In genomic region chr12:50201987-50202521, GRCh38 we compare ENCODE assay signal across 9 cellular contexts. TPM values are rescaled to one million over a fixed set of nuclear protein-coding genes. Genes with fewer than 3 reads are reported as not detected.
DNase-seq lines count a peak whose midpoint lies in the region; ATAC-seq, FAIRE-seq and TF ChIP-seq lines count a peak whose summit lies in the region.
"Had no signal": no experiment of that assay in that cellular context is flagged by ENCODE, and none has a peak within 500 bp of the region (broad histone marks: within the 10 kb centered on the region; RNA-seq: fewer than 3 reads in every experiment).

No MANE protein-coding gene starts in this region.

- no peak overlapping the region for H3K27ac Mint-ChIP-seq in CD8-positive, alpha-beta T cell

- no peaks in the 10 kb centered on the region for H3K27me3 ChIP-seq in adipocyte (replicated peaks; ENCODE audit: control insufficient read depth, insufficient read depth, low read length)
- H3K27me3 ChIP-seq in CD8-positive, alpha-beta T cell (ENCODE audit: insufficient read depth, low read length) = no peaks in the 10 kb centered on the region

- peak in 2 of 3 experiments; percentile 38 to 80 for DNase-seq in NCI-H1417 (lab: John Stamatoyannopoulos, UW)
- DNase-seq in NCI-H1417 treated with DMSO at 0.1 percent for 48 hours (lab: John Stamatoyannopoulos, UW) = no peak
- DNase-seq in adipocyte (ENCODE audit: low read depth) = peak; percentile 65
- DNase-seq in kidney = no peak
- DNase-seq in urothelium cell line (ENCODE audit: low spot score) = peak; percentile 67
- no peak for DNase-seq in OCI-M1 (lab: John Stamatoyannopoulos, UW)
- DNase-seq in posterior vena cava (ENCODE audit: low spot score) = no peak
- no peak for DNase-seq in CD8-positive, alpha-beta T cell
- DNase-seq: NCI-H345 had no signal

- POLR2A ChIA-PET in CD8-positive, alpha-beta T cell (lab: Charles Lee) = no interaction called here

- H3K36me3 Mint-ChIP-seq in CD8-positive, alpha-beta T cell = peaks cover 69% of the 10 kb centered on the region

- no peak overlapping the region for H3K9ac ChIP-seq in adipocyte (ENCODE audit: low read length)
- H3K9ac ChIP-seq in kidney (ENCODE audit: low read length in 2 of 2) = no peak overlapping the region

- CTCF ChIA-PET in CD8-positive, alpha-beta T cell (lab: Charles Lee) = no interaction called here

- intact Hi-C loops in kidney (cut with DNase I) (no loop called here), posterior vena cava (cut with DNase I) (no loop called here)
- intact Hi-C loops in CD8-positive, alpha-beta T cell (cut with DNase I, micrococcal nuclease) = no loop called here

- no peak for TF ChIP-seq CTCF in kidney (IDR thresholded peaks at IDR 0.05; ENCODE audit: borderline replicate concordance, extremely low read depth, insufficient read depth)
- TF ChIP-seq CTCF in CD8-positive, alpha-beta T cell (IDR thresholded peaks at IDR 0.05) = no peak

- no peaks in the 10 kb centered on the region for H3K27me3 Mint-ChIP-seq in CD8-positive, alpha-beta T cell (ENCODE audit: low read depth)

- H3K4me3 Mint-ChIP-seq in CD8-positive, alpha-beta T cell = no peak overlapping the region

- H3K4me3 ChIP-seq in adipocyte (ENCODE audit: low read length) (no peak overlapping the region), kidney (ENCODE audit: low read length in 2 of 2) (peak overlapping the region in 1 of 2 donors; percentile 40)
- H3K4me3 ChIP-seq in CD8-positive, alpha-beta T cell (ENCODE audit: low read depth, low read length) = no peak overlapping the region

- H3K27ac ChIP-seq in kidney (ENCODE audit: low read depth in 2 of 2, low read length in 2 of 2) = peak overlapping the region; percentile 66 to 78
- no peak overlapping the region for H3K27ac ChIP-seq in CD8-positive, alpha-beta T cell (ENCODE audit: low read depth, low read length)

- H3K9me3 Mint-ChIP-seq in CD8-positive, alpha-beta T cell = no peaks in the 10 kb centered on the region

- no peak for ATAC-seq in CD8-positive, alpha-beta T cell

- H3K9me3 ChIP-seq in adipocyte (ENCODE audit: control insufficient read depth, low read length) (no peaks in the 10 kb centered on the region), kidney (ENCODE audit: control insufficient read depth in 1 of 2, low read length in 2 of 2) (no peaks in the 10 kb centered on the region)
- H3K9me3 ChIP-seq in CD8-positive, alpha-beta T cell (ENCODE audit: low read length) = no peaks in the 10 kb centered on the region

- no peaks in the 10 kb centered on the region for H3K4me1 Mint-ChIP-seq in CD8-positive, alpha-beta T cell (ENCODE audit: low read depth)

- no peak for FAIRE-seq in kidney (lab: Jason Lieb, UNC)
- FAIRE-seq in urothelium cell line (lab: Jason Lieb, UNC) = no peak

- peaks cover 21% of the 10 kb centered on the region for H3K4me1 ChIP-seq in adipocyte (ENCODE audit: control insufficient read depth, insufficient read depth, low read length)
- peaks cover 0 to 8% of the 10 kb centered on the region in 2 donors for H3K4me1 ChIP-seq in kidney (ENCODE audit: control insufficient read depth in 1 of 2, insufficient read depth in 1 of 2, low read depth in 1 of 2, low read length in 2 of 2)
- H3K4me1 ChIP-seq in CD8-positive, alpha-beta T cell (ENCODE audit: insufficient read depth, low read length) = no peaks in the 10 kb centered on the region

- H3K36me3 ChIP-seq in adipocyte (ENCODE audit: control insufficient read depth, insufficient read depth, low read length, severe bottlenecking) (peaks cover 98% of the 10 kb centered on the region), kidney (ENCODE audit: control insufficient read depth in 1 of 2, insufficient read depth in 2 of 2, low read length in 2 of 2) (peaks cover 11 to 22% of the 10 kb centered on the region in 2 donors)
- peaks cover 29% of the 10 kb centered on the region for H3K36me3 ChIP-seq in CD8-positive, alpha-beta T cell (ENCODE audit: insufficient read depth, low read length)

RNA-seq across cellular contexts. Expression of gene CERS5, which starts 34.9 kb away (rescaled TPM):
- total RNA-seq in kidney (52.1 TPM), posterior vena cava (10 to 100 TPM; 43.3 to 44.0 TPM)
- 40.2 TPM for polyA plus RNA-seq in kidney (ENCODE audit: insufficient read depth, low read depth, low replicate concordance)
- 10 to 100 TPM; 45.2 to 46.2 TPM for total RNA-seq in CD8-positive, alpha-beta T cell

Comparison
In these comparisons a context has a peak if more than half of its experiments do, and no peak if none do; other contexts are left out.
1. DNase-seq: peak in NCI-H1417 (2 of 3), adipocyte (single experiment) and urothelium cell line (single experiment); none in NCI-H1417 treated with DMSO at 0.1 percent for 48 hours (single experiment), kidney (single experiment), OCI-M1 (single experiment), posterior vena cava (single experiment) and CD8-positive, alpha-beta T cell (0 of 7).